Comparison of ENCODE assay signal across 18 cellular contexts in the genomic region with DNA sequence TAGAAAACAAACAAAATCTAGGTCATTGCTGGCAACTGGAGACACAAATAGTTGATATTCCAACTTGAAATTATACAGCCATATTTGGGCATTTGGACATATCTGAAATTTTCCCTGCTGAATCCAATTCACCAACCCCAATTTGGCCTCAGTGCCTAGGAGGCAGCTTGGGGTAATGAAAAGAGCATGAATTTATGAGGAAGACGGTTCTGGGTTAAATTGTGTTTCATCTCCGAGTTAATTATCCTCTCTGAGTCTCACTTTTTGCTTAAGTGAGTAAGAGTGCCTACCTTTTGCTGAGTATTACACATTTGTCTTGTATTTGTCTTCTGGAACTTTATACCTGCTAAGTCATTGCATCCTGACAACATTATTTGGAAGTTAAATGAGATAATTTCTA.
DNase-seq lines count a peak whose midpoint lies in the region; ATAC-seq and TF ChIP-seq lines count a peak whose summit lies in the region.
"Had no signal": no experiment of that assay in that cellular context is flagged by ENCODE, and none has a peak within 500 bp of the region (broad histone marks: within the 10 kb centered on the region; RNA-seq: fewer than 3 reads in every experiment).

No MANE protein-coding gene starts in this region.

- ATAC-seq in GM21367 (IDR thresholded peaks at IDR 0.05; ENCODE audit: unreplicated experiment), result no peak

- H3K4me2 ChIP-seq in neural cell (ENCODE audit: low read length), result no peak overlapping the region
- H3K4me2 ChIP-seq: BLaER1 had no signal

- H3K9me3 ChIP-seq in neural cell (ENCODE audit: low read length), result no peaks in the 10 kb centered on the region
- H3K9me3 ChIP-seq: BE2C, BLaER1 had no signal

- H3K4me3 ChIP-seq in neural cell (ENCODE audit: low read length), result no peak overlapping the region
- H3K4me3 ChIP-seq: BLaER1 had no signal

- no peak for TF ChIP-seq CTCF in neural cell (IDR thresholded peaks at IDR 0.05; ENCODE audit: poor library complexity, severe bottlenecking)

- peak; percentile 59 for DNase-seq in G401 (ENCODE audit: low spot score)
- peak; percentile 78 for DNase-seq in SK-N-DZ (ENCODE audit: low spot score)
- DNase-seq in activated gamma-delta T cell treated with Interleukin-2 at 50 U/mL for 16 hours, result no peak
- no peak for DNase-seq in stimulated activated CD4-positive, alpha-beta T cell treated with anti-CD3 and anti-CD28 coated beads, Interleukin-2, amount 100 ng/mL, for 24 hours
- DNase-seq: 8988T; ACHN; BE2C; CD4-positive, alpha-beta memory T cell; CD4-positive, CD25-positive, alpha-beta regulatory T cell; CD8-positive, alpha-beta memory T cell; COR-L47; DMS79; DND-41; EL; GF-D8 had no signal

- no peaks in the 10 kb centered on the region for H3K9me2 ChIP-seq in neural cell (ENCODE audit: insufficient read depth, low read length)

- H2AFZ ChIP-seq in neural cell (ENCODE audit: low read depth, low read length), result no peak overlapping the region

- no peaks in the 10 kb centered on the region for H4K20me1 ChIP-seq in neural cell (ENCODE audit: insufficient read depth)
- H4K20me1 ChIP-seq: BLaER1 had no signal

- in situ Hi-C loops in G401 (cut with HindIII; ENCODE audit: low sequenced_read_pairs), result no loop called here

- TF ChIP-seq EP300 in neural cell (conservative IDR thresholded peaks at IDR 0.05; ENCODE audit: poor library complexity, severe bottlenecking), result no peak

- no peaks in the 10 kb centered on the region for H3K79me2 ChIP-seq in neural cell (replicated peaks; ENCODE audit: insufficient read depth, low read length)

- no peak overlapping the region for H3K9ac ChIP-seq in neural cell (ENCODE audit: low read length)
- H3K9ac ChIP-seq: BLaER1 had no signal

- peaks cover 4% of the 10 kb centered on the region for H3F3A ChIP-seq in neural cell (ENCODE audit: insufficient read depth, low read length, poor library complexity, severe bottlenecking)

- H3K36me3 ChIP-seq in neural cell (ENCODE audit: insufficient read depth, low read length), result no peaks in the 10 kb centered on the region
- H3K36me3 ChIP-seq: BE2C, BLaER1 had no signal

- no peaks in the 10 kb centered on the region for H3K27me3 ChIP-seq in neural cell (ENCODE audit: insufficient read depth, low read depth, low read length)
- H3K27me3 ChIP-seq: BE2C, BLaER1 had no signal

- peak overlapping the region; percentile 66 for H3K27ac ChIP-seq in neural cell (ENCODE audit: low read length)
- H3K27ac ChIP-seq: BLaER1 had no signal

- TF ChIP-seq RAD21 in neural cell (conservative IDR thresholded peaks at IDR 0.05), result no peak

TF ChIP-seq in neural cell, 6 proteins besides CTCF, POLR2A, EP300 and RAD21:
- TF ChIP-seq POLR2AphosphoS5 (IDR thresholded peaks at IDR 0.05), result no peak
- TF ChIP-seq EZH2 (IDR thresholded peaks at IDR 0.05; ENCODE audit: borderline replicate concordance, insufficient read depth, low read length, poor library complexity, severe bottlenecking), result no peak
- TF ChIP-seq REST (IDR thresholded peaks at IDR 0.05; ENCODE audit: borderline replicate concordance), result no peak
- no peak for TF ChIP-seq SMC3 (conservative IDR thresholded peaks at IDR 0.05; ENCODE audit: poor library complexity)
- no peak for TF ChIP-seq TAF1 (IDR thresholded peaks at IDR 0.05; ENCODE audit: low read depth)
- TF ChIP-seq MXI1 (conservative IDR thresholded peaks at IDR 0.05; ENCODE audit: poor library complexity, severe bottlenecking), result no peak
TF ChIP-seq in neural cell: peak in this region for 0.

Comparison
In these comparisons a context has a peak if more than half of its experiments do, and no peak if none do; other contexts are left out.
1. DNase-seq: peak in G401 (single experiment) and SK-N-DZ (single experiment); none in activated gamma-delta T cell treated with Interleukin-2 at 50 U/mL for 16 hours (single experiment) and stimulated activated CD4-positive, alpha-beta T cell treated with anti-CD3 and anti-CD28 coated beads, Interleukin-2, amount 100 ng/mL, for 24 hours (0 of 2).